In the genomic region with DNA sequence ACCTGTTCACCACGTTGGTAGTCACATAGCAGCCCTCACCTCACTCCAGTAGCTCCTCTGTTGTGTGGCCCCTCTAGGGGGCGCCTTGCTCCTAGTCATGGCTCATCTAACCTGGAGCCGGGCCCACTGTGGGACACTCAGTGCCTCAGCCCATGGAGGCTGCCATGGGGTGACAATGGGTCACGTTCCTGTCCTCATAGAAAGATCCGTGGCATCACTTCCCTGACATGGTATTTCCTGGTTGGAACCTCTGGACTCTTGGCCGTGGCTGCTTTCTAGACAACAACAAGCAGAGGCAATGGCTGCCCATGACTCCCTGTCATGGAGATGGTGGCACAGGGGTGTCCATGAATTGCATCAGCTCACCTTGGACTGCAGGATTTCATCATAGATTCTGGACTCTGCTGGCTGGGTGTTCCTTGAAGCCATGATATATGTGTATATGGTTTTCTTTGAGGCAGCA, we compare ENCODE assay signal across 11 cellular contexts. TPM values are rescaled to one million over a fixed set of nuclear protein-coding genes. Genes with fewer than 3 reads are reported as not detected.
DNase-seq lines count a peak whose midpoint lies in the region; ATAC-seq and TF ChIP-seq lines count a peak whose summit lies in the region.
"Had no signal": no experiment of that assay in that cellular context is flagged by ENCODE, and none has a peak within 500 bp of the region (broad histone marks: within the 10 kb centered on the region; RNA-seq: fewer than 3 reads in every experiment).

No MANE protein-coding gene starts in this region.

- no peak for ATAC-seq in HG03442 (IDR thresholded peaks at IDR 0.05; ENCODE audit: unreplicated experiment)
- no peak for ATAC-seq in HG03342 (IDR thresholded peaks at IDR 0.05; ENCODE audit: unreplicated experiment)

- H3K27me3 Mint-ChIP-seq in H9 (ENCODE audit: low read depth) = peaks cover 2% of the 10 kb centered on the region; the same call in 1 of the 2 replicates

- DNase-seq in H9 (peak; percentile 68), NCI-H774 (lab: John Stamatoyannopoulos, UW) (no peak), NCI-H2227 (lab: John Stamatoyannopoulos, UW; ENCODE audit: unreplicated experiment) (no peak)
- DNase-seq in activated CD4-positive, alpha-beta T cell treated with anti-CD3 and anti-CD28 coated beads for 24 hours (ENCODE audit: low read depth in 2 of 2) = peak; percentile 51
- peak; percentile 17 for DNase-seq in effector CD8-positive, alpha-beta T cell (lab: John Stamatoyannopoulos, UW)
- peak; percentile 38 to 55 for DNase-seq in stimulated activated CD8-positive, alpha-beta memory T cell treated with anti-CD3 and anti-CD28 coated beads, Interleukin-15, amount 100 ng/mL, for 48 hours (ENCODE audit: low read depth in 2 of 2)
- DNase-seq: MG63, midbrain had no signal

- H4K5ac ChIP-seq in H9 (ENCODE audit: insufficient read length, low read depth, low read length) = no peak overlapping the region

- H2BK20ac ChIP-seq in H9 (ENCODE audit: low read depth, low read length, poor library complexity, severe bottlenecking) = no peak overlapping the region

- H3K56ac ChIP-seq in H9 (ENCODE audit: insufficient read length, low read depth, low read length) = no peak overlapping the region

- no peak overlapping the region for H3K23ac ChIP-seq in H9 (ENCODE audit: insufficient read length, low read depth, low read length)

- no peak overlapping the region for H2AFZ ChIP-seq in H9 (ENCODE audit: low read length)

- H4K8ac ChIP-seq in H9 (replicated peaks; ENCODE audit: insufficient read length, low read depth, low read length) = no peak overlapping the region

- no peak overlapping the region for H3T11ph ChIP-seq in H9 (ENCODE audit: low read length)

- H4K91ac ChIP-seq in H9 (ENCODE audit: insufficient read length, low read depth, low read length) = no peak overlapping the region

- H2BK15ac ChIP-seq in H9 (ENCODE audit: low read depth, low read length) = no peak overlapping the region

- no peak overlapping the region for H3K4me3 Mint-ChIP-seq in H9

- H2BK120ac ChIP-seq in H9 (ENCODE audit: low read depth, low read length, poor library complexity, severe bottlenecking) = no peak overlapping the region

- no peaks in the 10 kb centered on the region for H3K4me1 ChIP-seq in H9 (ENCODE audit: insufficient read depth, low read length)

- H3K9ac ChIP-seq in H9 (ENCODE audit: extremely low read depth, insufficient read length, low read length) = no peak overlapping the region

- no peak overlapping the region for H3K27ac Mint-ChIP-seq in H9

- H4K20me1 ChIP-seq in H9 (ENCODE audit: control insufficient read depth, insufficient read depth, insufficient read length) = no peaks in the 10 kb centered on the region

- no peak overlapping the region for H3K4me2 ChIP-seq in H9 (ENCODE audit: insufficient read depth, insufficient read length, low read length)

- no peak overlapping the region for H2AK5ac ChIP-seq in H9 (ENCODE audit: insufficient read length, low read length)

- H3K23me2 ChIP-seq in H9 (ENCODE audit: insufficient read length, low read depth, low read length, poor library complexity, severe bottlenecking) = no peaks in the 10 kb centered on the region

- H3K79me1 ChIP-seq in H9 (ENCODE audit: insufficient read depth, low read depth, low read length, poor library complexity, severe bottlenecking) = no peaks in the 10 kb centered on the region

- no peak overlapping the region for H3K27ac ChIP-seq in H9 (ENCODE audit: insufficient read length, low read depth, low read length)
- H3K27ac ChIP-seq: cardiac muscle cell had no signal

- no peak overlapping the region for H3K14ac ChIP-seq in H9 (ENCODE audit: insufficient read depth, low read length)

- no peaks in the 10 kb centered on the region for H3K27me3 ChIP-seq in H9 (ENCODE audit: insufficient read depth, low read length)
- H3K27me3 ChIP-seq: cardiac muscle cell, MG63 had no signal

- H3K79me2 ChIP-seq in H9 (ENCODE audit: insufficient read depth, low read length) = no peaks in the 10 kb centered on the region

- no peaks in the 10 kb centered on the region for H3K9me3 Mint-ChIP-seq in H9

- TF ChIP-seq CTCF in H9 (conservative IDR thresholded peaks at IDR 0.05) = peak; percentile 70

- 0 out of 4 replicates have a peak, but pooled peaks cover 0 to 2% of the 10 kb centered on the region in 2 experiments for H3K4me1 Mint-ChIP-seq in H9

- no peak overlapping the region for H2BK5ac ChIP-seq in H9 (ENCODE audit: insufficient read length, low read length)

- no peak overlapping the region for H2BK12ac ChIP-seq in H9 (ENCODE audit: insufficient read length, low read depth, low read length)

- peak overlapping the region; percentile 28 for H3K18ac ChIP-seq in H9 (ENCODE audit: insufficient read length, low read depth, low read length)

- H3K4ac ChIP-seq in H9 (ENCODE audit: low read depth, low read length) = no peak overlapping the region

- no CpG with 5 or more reads among the region's 6 CpGs for WGBS in H9 (ENCODE audit: extremely low coverage, insufficient read length, low lambda C conversion rate)

- H3K36me3 Mint-ChIP-seq in H9 (ENCODE audit: insufficient read depth in 1 of 3, low read depth in 3 of 3) = no peaks in the 10 kb centered on the region

- no peaks in the 10 kb centered on the region for H3K9me3 ChIP-seq in H9 (ENCODE audit: control insufficient read depth, low read depth, low read length)
- H3K9me3 ChIP-seq: MG63 had no signal

RNA-seq across cellular contexts. Expression of a gene that starts 27.5 kb away (rescaled TPM):
- not detected in 2 replicates for total RNA-seq in H9 (2021)
- total RNA-seq: cardiac muscle cell had no signal

RNA-seq across cellular contexts. Expression of a gene that starts 28.7 kb away (rescaled TPM):
- total RNA-seq in H9 (2021) = not detected in 2 replicates
- total RNA-seq: cardiac muscle cell had no signal

Comparison
In these comparisons a context has a peak if more than half of its experiments do, and no peak if none do; other contexts are left out.
1. DNase-seq: peak in H9 (single experiment), activated CD4-positive, alpha-beta T cell treated with anti-CD3 and anti-CD28 coated beads for 24 hours (2 of 2), effector CD8-positive, alpha-beta T cell (single experiment) and stimulated activated CD8-positive, alpha-beta memory T cell treated with anti-CD3 and anti-CD28 coated beads, Interleukin-15, amount 100 ng/mL, for 48 hours (2 of 2); none in NCI-H774 (single experiment) and NCI-H2227 (single experiment).